Comparison of ENCODE assay signal across 8 cellular contexts in genomic region chr20:49583669-49584417, GRCh38. TPM values are rescaled to one million over a fixed set of nuclear protein-coding genes. Genes with fewer than 3 reads are reported as not detected.
DNase-seq lines count a peak whose midpoint lies in the region; ATAC-seq and TF ChIP-seq lines count a peak whose summit lies in the region.

No MANE protein-coding gene starts in this region.

- H3K27me3 ChIP-seq in lower lobe of right lung (ENCODE audit: low read depth) = no peaks in the 10 kb centered on the region

- H3K36me3 Mint-ChIP-seq in Calu3 (ENCODE audit: insufficient read depth, unreplicated experiment) (peaks cover 8% of the 10 kb centered on the region), brain (peaks cover 3% of the 10 kb centered on the region)

- H3K4me1 ChIP-seq in lower lobe of right lung = peaks cover 61% of the 10 kb centered on the region

- CTCF ChIA-PET in Calu3 (lab: Charles Lee) = interaction anchor here (0.6 to 2.4 kb wide), 10 partner anchors 11 to 405 kb away, joined by 3 to 19 read pairs (median 4); no protein-coding TSS in a partner anchor

- H3K4me1 Mint-ChIP-seq in Calu3 (ENCODE audit: low read depth, unreplicated experiment) (peaks cover 62% of the 10 kb centered on the region), brain (peaks cover 40% of the 10 kb centered on the region)

- H3K27me3 Mint-ChIP-seq in Calu3 (ENCODE audit: unreplicated experiment) = no peaks in the 10 kb centered on the region
- H3K27me3 Mint-ChIP-seq in brain = peaks cover 14% of the 10 kb centered on the region

- intact Hi-C loops in Calu3 (cut with micrococcal nuclease; ENCODE audit: unreplicated experiment) (no loop called here), lower lobe of right lung (cut with DNase I) (no loop called here)

- peaks cover 4% of the 10 kb centered on the region for H3K9me3 ChIP-seq in lower lobe of right lung

- TSS peak; percentile 58 for BruUV-seq in Calu3 (replicated peaks; lab: Mats Ljungman, UMichigan)

- H3K9me3 Mint-ChIP-seq in Calu3 (ENCODE audit: low read depth, unreplicated experiment) (peaks cover 2% of the 10 kb centered on the region), brain (peaks cover 6 to 17% (median 12%) of the 10 kb centered on the region in 5 experiments)

- H3K4me3 Mint-ChIP-seq in Calu3 (ENCODE audit: low read depth, unreplicated experiment) (peak overlapping the region; percentile 49), brain (peak overlapping the region in 1 of 5 experiments; percentile 62)

- H3K27ac Mint-ChIP-seq in Calu3 (ENCODE audit: unreplicated experiment) (peak overlapping the region; percentile 92), brain (peak overlapping the region in 4 of 5 experiments; percentile 21 to 94 (median 74))

- peak overlapping the region; percentile 43 for H3K27ac ChIP-seq in lower lobe of right lung
- no peak overlapping the region for H3K27ac ChIP-seq in substantia nigra (ENCODE audit: low read depth, low read length, poor library complexity, severe bottlenecking)

- no peaks in the 10 kb centered on the region for H3K36me3 ChIP-seq in lower lobe of right lung

- ATAC-seq in lower lobe of right lung (peak; percentile 81 to 83), GM18502 (IDR thresholded peaks at IDR 0.05; ENCODE audit: poor library complexity, unreplicated experiment) (no peak)

- no peak overlapping the region for H3K4me3 ChIP-seq in lower lobe of right lung

- TF ChIP-seq CTCF in Calu3 (IDR thresholded peaks at IDR 0.05; ENCODE audit: unreplicated experiment) (no peak), brain (conservative IDR thresholded peaks at IDR 0.05) (no peak), lower lobe of right lung (IDR thresholded peaks at IDR 0.05) (no peak)

- DNase-seq in Calu3 (peak; percentile 87), NCI-H2171 (lab: John Stamatoyannopoulos, UW) (peak; percentile 81), lower lobe of right lung (peak; percentile 56), foreskin melanocyte (no peak), substantia nigra (lab: John Stamatoyannopoulos, UW) (no peak)
- DNase-seq in activated CD8-positive, alpha-beta memory T cell treated with anti-CD3 and anti-CD28 coated beads, Interleukin-2, amount 50 U/mL, for 48 hours = no peak

RNA-seq across cellular contexts. Expression of gene PTGIS, which starts 15.9 kb away (rescaled TPM):
- total RNA-seq in Calu3 (2022) (0.26 and 0.29 TPM in 2 replicates), lower lobe of right lung (41.2 TPM)
- 0.63 TPM for polyA plus RNA-seq in brain (ENCODE audit: insufficient read depth, low read depth, low replicate concordance)

Comparison
In these comparisons a context has a peak if more than half of its experiments do, and no peak if none do; other contexts are left out.
1. DNase-seq: peak in Calu3 (single experiment), NCI-H2171 (single experiment) and lower lobe of right lung (single experiment); none in foreskin melanocyte (single experiment), substantia nigra (0 of 49) and activated CD8-positive, alpha-beta memory T cell treated with anti-CD3 and anti-CD28 coated beads, Interleukin-2, amount 50 U/mL, for 48 hours (single experiment).
2. RNA of gene PTGIS, which starts 15.9 kb away (total RNA-seq): 41.2 TPM in lower lobe of right lung (single experiment); 0.26 to 0.29 TPM in Calu3; every median in the first group is over 10 times any median in the second.